ENCODE assay signal across 34 cellular contexts in the genomic region with DNA sequence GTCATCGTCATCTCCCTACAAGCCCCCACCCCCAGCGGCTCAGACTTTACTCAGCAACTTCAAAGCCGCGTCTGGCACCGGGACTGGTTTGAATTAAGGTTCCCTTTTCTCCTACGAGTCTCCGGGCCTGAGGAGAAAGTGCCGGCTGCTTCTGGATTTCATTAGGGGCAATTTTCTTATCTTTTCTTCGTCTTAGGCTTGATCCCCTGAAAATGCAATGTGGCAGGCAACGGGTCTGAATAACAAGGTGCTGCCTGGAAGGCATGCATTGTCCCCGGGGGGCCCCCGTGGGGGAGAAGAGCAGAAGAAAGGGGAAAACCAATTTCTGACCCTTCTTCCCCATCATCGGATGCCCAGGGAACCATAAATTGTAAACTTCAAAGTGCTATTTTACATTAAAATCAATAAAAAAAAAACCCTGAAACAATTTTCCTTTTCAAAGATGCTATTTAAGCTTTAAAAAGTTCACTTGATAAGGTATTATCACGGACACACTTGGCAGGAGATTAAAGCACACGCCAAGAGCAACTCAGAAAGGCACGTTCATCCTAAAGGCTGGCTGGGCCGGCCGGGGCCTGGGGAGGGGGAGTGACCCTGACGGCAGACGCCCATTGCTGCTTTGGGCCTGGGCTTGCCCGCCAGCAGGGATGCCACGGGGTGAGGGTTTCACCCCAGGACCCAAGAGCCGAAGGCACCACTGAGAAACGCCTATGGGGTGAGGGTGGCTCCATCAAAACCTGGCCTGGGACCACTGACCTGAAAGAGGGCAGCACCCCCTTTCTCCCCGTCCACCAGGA.
"Had no signal": no experiment of that assay in that cellular context is flagged by ENCODE, and none has a peak within 500 bp of the region (broad histone marks: within the 10 kb centered on the region; RNA-seq: fewer than 3 reads in every experiment).

No MANE protein-coding gene starts in this region.

- H3K4me3 ChIP-seq: adrenal gland, ascending aorta, cardiac muscle cell had no signal

- H3K36me3 Mint-ChIP-seq: activated naive CD8-positive, alpha-beta T cell treated with anti-CD3 and anti-CD28 coated beads for 36 hours had no signal

- H3K4me1 ChIP-seq: ascending aorta had no signal

- H3K27ac Mint-ChIP-seq: activated B cell treated with CpG ODN at 0.5 μM for 24 hours; activated CD4-positive, alpha-beta memory T cell treated with anti-CD3 and anti-CD28 coated beads for 36 hours; activated CD4-positive, alpha-beta T cell treated with anti-CD3 and anti-CD28 coated beads, Interleukin-2, amount 10 ng/mL, durations not matched to agents 24 days and 14 days; activated CD8-positive, alpha-beta T cell treated with anti-CD3 and anti-CD28 coated beads for 36 hours; activated naive CD4-positive, alpha-beta T cell treated with anti-CD3 and anti-CD28 coated beads, Interleukin-2, amount 50 U/mL, for 72 hours; activated naive CD8-positive, alpha-beta T cell treated with anti-CD3 and anti-CD28 coated beads for 36 hours; activated T-helper 1 cell treated with anti-CD3 and anti-CD28 coated beads, Interleukin-12 subunit alpha, Interleukin-12 subunit beta, Interleukin-2, Interleukin-4 antibody, amounts not matched to agents 30 ng/mL and 10 ng/mL and 1 ng/mL, durations not matched to agents 14 hours and 24 hours and 36 hours; activated T-helper 17 cell treated with anti-CD3 and anti-CD28 coated beads, Interleukin-2, amount 50 U/mL, for 72 hours; T-helper 1 cell treated with Interleukin-12 subunit alpha and Interleukin-12 subunit beta and Interleukin-4 antibody, amounts not matched to agents 30 μg/mL and 1 μg/mL, for 36 hours; T-helper 2 cell treated with Interferon-gamma antibody and Interleukin-4, amounts not matched to agents 5 μg/mL and 100 μg/mL, for 36 hours had no signal

- DNase-seq: activated B cell treated with CpG ODN at 0.5 μM for 24 hours; activated CD4-positive, alpha-beta memory T cell treated with anti-CD3 and anti-CD28 coated beads for 36 hours; activated CD4-positive, alpha-beta T cell treated with anti-CD3 and anti-CD28 coated beads for 4 hours; activated CD4-positive, alpha-beta T cell treated with anti-CD3 and anti-CD28 coated beads, Interleukin-2, amount 10 ng/mL, durations not matched to agents 24 days and 14 days; activated CD4-positive, alpha-beta T cell treated with anti-CD3 and anti-CD28 coated beads, Interleukin-2, amount 50 U/mL, for 1 hour; activated CD4-positive, alpha-beta T cell treated with anti-CD3 and anti-CD28 coated beads, Interleukin-2, amount 50 U/mL, for 4 hours; activated CD4-positive, CD25-positive, alpha-beta regulatory T cell treated with anti-CD3 and anti-CD28 coated beads, Interleukin-2, amount 50 U/mL, for 72 hours; activated CD8-positive, alpha-beta memory T cell treated with anti-CD3 and anti-CD28 coated beads, Interleukin-2, amount 50 U/mL, for 4 hours; activated CD8-positive, alpha-beta T cell treated with anti-CD3 and anti-CD28 coated beads for 36 hours; activated effector memory CD4-positive, alpha-beta T cell treated with anti-CD3 and anti-CD28 coated beads, Interleukin-2, amount 50 U/mL, for 16 hours; activated gamma-delta T cell treated with Interleukin-2 at 50 U/mL for 16 hours; activated naive CD4-positive, alpha-beta T cell; activated naive CD4-positive, alpha-beta T cell treated with anti-CD3 and anti-CD28 coated beads, Interleukin-2, amount 50 U/mL, for 16 hours; activated naive CD8-positive, alpha-beta T cell treated with anti-CD3 and anti-CD28 coated beads for 36 hours; activated T-cell treated with anti-CD3 and anti-CD28 coated beads for 4 hours; activated T-cell treated with anti-CD3 and anti-CD28 coated beads, Interleukin-2, amount 50 U/mL, for 1 hour; activated T-cell treated with anti-CD3 and anti-CD28 coated beads, Interleukin-2, amount 50 U/mL, for 4 hours; activated T-cell treated with anti-CD3 and anti-CD28 coated beads, Interleukin-2, amount 50 U/mL, for 72 hours; adrenal gland; amniotic stem cell; anterior cingulate cortex; caudate nucleus; T-helper 1 cell; T-helper 2 cell; T-helper 9 cell had no signal

- H3K4me3 Mint-ChIP-seq: activated B cell treated with CpG ODN at 0.5 μM for 24 hours; activated CD4-positive, alpha-beta memory T cell treated with anti-CD3 and anti-CD28 coated beads for 36 hours; activated CD4-positive, alpha-beta T cell treated with anti-CD3 and anti-CD28 coated beads, Interleukin-2, amount 10 ng/mL, durations not matched to agents 24 days and 14 days; activated CD8-positive, alpha-beta T cell treated with anti-CD3 and anti-CD28 coated beads for 36 hours; activated naive CD8-positive, alpha-beta T cell treated with anti-CD3 and anti-CD28 coated beads for 36 hours; activated T-cell treated with anti-CD3 and anti-CD28 coated beads, Interleukin-2, amount 50 U/mL, for 4 hours; activated T-cell treated with anti-CD3 and anti-CD28 coated beads, Interleukin-2, amount 50 U/mL, for 72 hours; activated T-helper 1 cell treated with anti-CD3 and anti-CD28 coated beads, Interleukin-12 subunit alpha, Interleukin-12 subunit beta, Interleukin-2, Interleukin-4 antibody, amounts not matched to agents 30 ng/mL and 10 ng/mL and 1 ng/mL, durations not matched to agents 14 hours and 24 hours and 36 hours; activated T-helper 17 cell treated with anti-CD3 and anti-CD28 coated beads, Interleukin-2, amount 50 U/mL, for 72 hours; brain; T-helper 1 cell treated with Interleukin-12 subunit alpha and Interleukin-12 subunit beta and Interleukin-4 antibody, amounts not matched to agents 30 μg/mL and 1 μg/mL, for 36 hours; T-helper 2 cell treated with Interferon-gamma antibody and Interleukin-4, amounts not matched to agents 5 μg/mL and 100 μg/mL, for 36 hours had no signal

- H3K27me3 ChIP-seq: adrenal gland, ascending aorta, cardiac muscle cell had no signal

- ATAC-seq: activated CD8-positive, alpha-beta T cell treated with anti-CD3 and anti-CD28 coated beads for 36 hours; activated naive CD4-positive, alpha-beta T cell treated with anti-CD3 and anti-CD28 coated beads, Interleukin-2, amount 50 U/mL, for 72 hours; activated T-cell treated with anti-CD3 and anti-CD28 coated beads, Interleukin-2, amount 50 U/mL, for 4 hours; activated T-cell treated with anti-CD3 and anti-CD28 coated beads, Interleukin-2, amount 50 U/mL, for 72 hours; activated T-helper 17 cell treated with anti-CD3 and anti-CD28 coated beads, Interleukin-2, amount 50 U/mL, for 72 hours had no signal

- H3K9me3 Mint-ChIP-seq: activated B cell treated with CpG ODN at 0.5 μM for 24 hours; activated CD4-positive, alpha-beta memory T cell treated with anti-CD3 and anti-CD28 coated beads for 36 hours; activated CD4-positive, alpha-beta T cell treated with anti-CD3 and anti-CD28 coated beads, Interleukin-2, amount 10 ng/mL, durations not matched to agents 24 days and 14 days; activated CD8-positive, alpha-beta T cell treated with anti-CD3 and anti-CD28 coated beads for 36 hours; activated naive CD4-positive, alpha-beta T cell treated with anti-CD3 and anti-CD28 coated beads, Interleukin-2, amount 50 U/mL, for 72 hours; activated naive CD8-positive, alpha-beta T cell treated with anti-CD3 and anti-CD28 coated beads for 36 hours; activated T-cell treated with anti-CD3 and anti-CD28 coated beads, Interleukin-2, amount 50 U/mL, for 4 hours; activated T-cell treated with anti-CD3 and anti-CD28 coated beads, Interleukin-2, amount 50 U/mL, for 72 hours; activated T-helper 1 cell treated with anti-CD3 and anti-CD28 coated beads, Interleukin-12 subunit alpha, Interleukin-12 subunit beta, Interleukin-2, Interleukin-4 antibody, amounts not matched to agents 30 ng/mL and 10 ng/mL and 1 ng/mL, durations not matched to agents 14 hours and 24 hours and 36 hours; activated T-helper 17 cell treated with anti-CD3 and anti-CD28 coated beads, Interleukin-2, amount 50 U/mL, for 72 hours; brain; T-helper 1 cell treated with Interleukin-12 subunit alpha and Interleukin-12 subunit beta and Interleukin-4 antibody, amounts not matched to agents 30 μg/mL and 1 μg/mL, for 36 hours; T-helper 2 cell treated with Interferon-gamma antibody and Interleukin-4, amounts not matched to agents 5 μg/mL and 100 μg/mL, for 36 hours had no signal

- H3K36me3 ChIP-seq: cardiac muscle cell had no signal

- H3K4me1 Mint-ChIP-seq: activated B cell treated with CpG ODN at 0.5 μM for 24 hours; activated CD4-positive, alpha-beta T cell treated with anti-CD3 and anti-CD28 coated beads, Interleukin-2, amount 10 ng/mL, durations not matched to agents 24 days and 14 days; activated naive CD8-positive, alpha-beta T cell treated with anti-CD3 and anti-CD28 coated beads for 36 hours; activated T-helper 17 cell treated with anti-CD3 and anti-CD28 coated beads, Interleukin-2, amount 50 U/mL, for 72 hours had no signal

- H3K27me3 Mint-ChIP-seq: activated B cell treated with CpG ODN at 0.5 μM for 24 hours; activated CD4-positive, alpha-beta memory T cell treated with anti-CD3 and anti-CD28 coated beads for 36 hours; activated CD4-positive, alpha-beta T cell treated with anti-CD3 and anti-CD28 coated beads, Interleukin-2, amount 10 ng/mL, durations not matched to agents 24 days and 14 days; activated CD8-positive, alpha-beta T cell treated with anti-CD3 and anti-CD28 coated beads for 36 hours; activated naive CD8-positive, alpha-beta T cell treated with anti-CD3 and anti-CD28 coated beads for 36 hours; activated T-helper 17 cell treated with anti-CD3 and anti-CD28 coated beads, Interleukin-2, amount 50 U/mL, for 72 hours; brain had no signal

- H3K27ac ChIP-seq: ascending aorta, cardiac muscle cell, VCaP had no signal

- H3K9me3 ChIP-seq: adrenal gland, ascending aorta had no signal
